Comparison of ENCODE assay signal across 27 cellular contexts in the genomic region with DNA sequence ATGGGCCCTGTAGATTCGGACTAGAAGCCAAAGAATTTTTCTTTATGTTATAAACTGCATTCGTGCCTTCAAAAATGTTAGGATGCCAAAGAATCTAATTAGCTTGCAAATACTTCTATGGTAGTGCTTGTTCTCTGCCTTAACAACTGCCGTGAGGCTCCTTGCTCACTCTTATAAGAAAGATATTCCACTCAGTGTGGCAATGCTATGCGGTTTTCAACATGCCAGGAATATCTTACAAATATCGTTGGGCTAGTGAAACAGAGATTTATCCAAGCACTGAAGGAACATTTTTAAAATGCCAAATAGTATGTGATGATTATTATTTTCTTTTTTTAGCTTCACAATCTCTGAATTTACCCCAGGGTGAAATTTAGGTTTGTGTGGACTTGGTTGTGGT.
DNase-seq lines count a peak whose midpoint lies in the region; ATAC-seq and TF ChIP-seq lines count a peak whose summit lies in the region.
"Had no signal": no experiment of that assay in that cellular context is flagged by ENCODE, and none has a peak within 500 bp of the region (broad histone marks: within the 10 kb centered on the region; RNA-seq: fewer than 3 reads in every experiment).

No MANE protein-coding gene starts in this region.

- peaks cover 22% of the 10 kb centered on the region for H3K4me1 ChIP-seq in ACC112 (ENCODE audit: control insufficient read depth, insufficient read depth, low read length, unreplicated experiment)
- H3K4me1 ChIP-seq in lung (ENCODE audit: control insufficient read depth in 2 of 2, insufficient read depth in 2 of 2, low read length in 2 of 2), result no peaks in the 10 kb centered on the region
- H3K4me1 ChIP-seq in spleen, result no peaks in the 10 kb centered on the region
- H3K4me1 ChIP-seq in SJCRH30, result no peaks in the 10 kb centered on the region
- H3K4me1 ChIP-seq: colonic mucosa, sigmoid colon, transverse colon had no signal

- ATAC-seq in lung (ENCODE audit: insufficient read depth, low FRiP score), result no peak
- ATAC-seq: activated CD4-positive, CD25-positive, alpha-beta regulatory T cell treated with anti-CD3 and anti-CD28 coated beads, Interleukin-2, amount 50 U/mL, for 24 hours; effector memory CD8-positive, alpha-beta T cell; esophagus mucosa had no signal

- WGBS in lung, 2 donors, result 74 to 87% methylated on average over 5 of the region's 5 CpGs
- 80 to 89% (median 84%) methylated on average over 5 of the region's 5 CpGs for WGBS in spleen, 5 donors

- TF ChIP-seq POLR2A in spleen (IDR thresholded peaks at IDR 0.05), result no peak

- H3K4me3 Mint-ChIP-seq in glutamatergic neuron (ENCODE audit: unreplicated experiment), result no peak overlapping the region
- H3K4me3 Mint-ChIP-seq: activated CD4-positive, alpha-beta memory T cell treated with anti-CD3 and anti-CD28 coated beads, Interleukin-2, amount 10 ng/mL, durations not matched to agents 7 days and 5 days; CD14-positive monocyte; effector memory CD8-positive, alpha-beta T cell had no signal

- H3K9me3 Mint-ChIP-seq in glutamatergic neuron (ENCODE audit: unreplicated experiment), result peaks cover 7% of the 10 kb centered on the region

- H3K79me2 ChIP-seq in ACC112 (ENCODE audit: control insufficient read depth, insufficient read depth, low read length, unreplicated experiment), result no peaks in the 10 kb centered on the region

- H3K4me3 ChIP-seq in ACC112 (ENCODE audit: low read depth, low read length) (no peak overlapping the region), brain microvascular endothelial cell (ENCODE audit: low read depth, low read length) (no peak overlapping the region), lung (no peak overlapping the region), spleen (no peak overlapping the region), SJCRH30 (no peak overlapping the region)
- H3K4me3 ChIP-seq: colonic mucosa, sigmoid colon, transverse colon had no signal

- TF ChIP-seq CTCF in brain microvascular endothelial cell (IDR thresholded peaks at IDR 0.05; ENCODE audit: low read depth, low read length, missing control alignments) (no peak), lung (IDR thresholded peaks at IDR 0.05; ENCODE audit: control extremely low read depth, extremely low read depth) (no peak), glutamatergic neuron (IDR thresholded peaks at IDR 0.05; ENCODE audit: partially characterized antibody, unreplicated experiment) (no peak), spleen (IDR thresholded peaks at IDR 0.05 in 8 of 11, conservative IDR thresholded peaks at IDR 0.05 in 3 of 11) (no peak)

- in situ Hi-C loops in brain microvascular endothelial cell (cut with HindIII; ENCODE audit: low pct_ligation_motif_present, low sequenced_read_pairs), result no loop called here

- H3K9me3 ChIP-seq in lung (ENCODE audit: control insufficient read depth in 2 of 2, insufficient read depth in 1 of 2, low read length in 1 of 2), result no peaks in the 10 kb centered on the region
- H3K9me3 ChIP-seq in spleen, result peaks cover 0 to 11% (median 0%) of the 10 kb centered on the region in 8 donors
- H3K9me3 ChIP-seq in SJCRH30 (replicated peaks), result no peaks in the 10 kb centered on the region
- H3K9me3 ChIP-seq: colonic mucosa, sigmoid colon, transverse colon had no signal

- no peaks in the 10 kb centered on the region for H3K4me1 Mint-ChIP-seq in glutamatergic neuron (ENCODE audit: low read depth, unreplicated experiment)
- H3K4me1 Mint-ChIP-seq: activated CD4-positive, alpha-beta memory T cell treated with anti-CD3 and anti-CD28 coated beads, Interleukin-2, amount 10 ng/mL, durations not matched to agents 7 days and 5 days; CD14-positive monocyte had no signal

- no peak overlapping the region for H3K27ac Mint-ChIP-seq in glutamatergic neuron (ENCODE audit: unreplicated experiment)
- H3K27ac Mint-ChIP-seq: activated CD4-positive, alpha-beta memory T cell treated with anti-CD3 and anti-CD28 coated beads, Interleukin-2, amount 10 ng/mL, durations not matched to agents 7 days and 5 days; CD14-positive monocyte; effector memory CD8-positive, alpha-beta T cell; progenitor cell of endocrine pancreas had no signal

- DNase-seq in ELR (ENCODE audit: low read depth), result peak; percentile 41
- no peak for DNase-seq in brain microvascular endothelial cell
- peak; percentile 17 for DNase-seq in lung (ENCODE audit: low spot score)
- DNase-seq in glutamatergic neuron, result no peak
- no peak for DNase-seq in spleen
- DNase-seq in NCI-H82 (lab: John Stamatoyannopoulos, UW), result no peak
- no peak for DNase-seq in SJCRH30
- DNase-seq: activated CD4-positive, alpha-beta memory T cell treated with anti-CD3 and anti-CD28 coated beads, Interleukin-2, amount 10 ng/mL, durations not matched to agents 7 days and 5 days; activated effector memory CD4-positive, alpha-beta T cell treated with anti-CD3 and anti-CD28 coated beads, Interleukin-2, amount 50 U/mL, for 16 hours; activated T-cell treated with anti-CD3 and anti-CD28 coated beads for 4 hours; colonic mucosa; DMS153; effector memory CD8-positive, alpha-beta T cell; GOT3; MM.1S; NCI-H1436; NCI-H2107; SIG-M5; sigmoid colon; stimulated activated CD8-positive, alpha-beta memory T cell treated with anti-CD3 and anti-CD28 coated beads, Interleukin-4, amount 100 ng/mL, for 48 hours; T-helper 1 cell; transverse colon had no signal

- H3K27me3 ChIP-seq in ACC112 (ENCODE audit: insufficient read depth, low read length), result no peaks in the 10 kb centered on the region
- H3K27me3 ChIP-seq in brain microvascular endothelial cell (replicated peaks), result no peaks in the 10 kb centered on the region
- no peaks in the 10 kb centered on the region for H3K27me3 ChIP-seq in lung (ENCODE audit: control insufficient read depth, insufficient read depth)
- H3K27me3 ChIP-seq in spleen (replicated peaks in 1 of 7), result no peaks in the 10 kb centered on the region
- H3K27me3 ChIP-seq in SJCRH30, result no peaks in the 10 kb centered on the region
- H3K27me3 ChIP-seq: colonic mucosa, sigmoid colon, transverse colon had no signal

- peaks cover 10% of the 10 kb centered on the region for H3K36me3 Mint-ChIP-seq in glutamatergic neuron (ENCODE audit: unreplicated experiment)
- H3K36me3 Mint-ChIP-seq: CD14-positive monocyte had no signal

- peaks cover 3% of the 10 kb centered on the region for H3K27me3 Mint-ChIP-seq in glutamatergic neuron (ENCODE audit: unreplicated experiment)
- H3K27me3 Mint-ChIP-seq: activated CD4-positive, alpha-beta memory T cell treated with anti-CD3 and anti-CD28 coated beads, Interleukin-2, amount 10 ng/mL, durations not matched to agents 7 days and 5 days; effector memory CD8-positive, alpha-beta T cell; progenitor cell of endocrine pancreas had no signal

- H3K36me3 ChIP-seq in ACC112 (ENCODE audit: insufficient read depth, low read length) (no peaks in the 10 kb centered on the region), brain microvascular endothelial cell (replicated peaks) (no peaks in the 10 kb centered on the region), lung (ENCODE audit: control insufficient read depth in 2 of 2, insufficient read depth in 2 of 2, low read length in 2 of 2) (no peaks in the 10 kb centered on the region), spleen (no peaks in the 10 kb centered on the region), SJCRH30 (no peaks in the 10 kb centered on the region)
- H3K36me3 ChIP-seq: colonic mucosa, sigmoid colon, transverse colon had no signal

- peak overlapping the region; percentile 16 for H2AFZ ChIP-seq in ACC112 (ENCODE audit: low read length, unreplicated experiment)

- intact Hi-C loops in spleen (cut with DNase I; ENCODE audit: low total_unique reads), result no loop called here

- H3K27ac ChIP-seq in ACC112 (ENCODE audit: low read depth, low read length) (peak overlapping the region; percentile 51), brain microvascular endothelial cell (peak overlapping the region; percentile 46), lung (ENCODE audit: low read depth in 1 of 2, low read length in 1 of 2) (peak overlapping the region in 1 of 2 donors; percentile 56), spleen (no peak overlapping the region), SJCRH30 (no peak overlapping the region)
- H3K27ac ChIP-seq: colonic mucosa, sigmoid colon, transverse colon had no signal

Comparison
In these comparisons a context has a peak if more than half of its experiments do, and no peak if none do; other contexts are left out.
1. H3K27ac ChIP-seq: peak in ACC112 (single experiment) and brain microvascular endothelial cell (single experiment); none in spleen (0 of 8) and SJCRH30 (single experiment).
2. DNase-seq: peak in ELR (single experiment) and lung (single experiment); none in brain microvascular endothelial cell (single experiment), glutamatergic neuron (single experiment), spleen (single experiment), NCI-H82 (single experiment) and SJCRH30 (0 of 2).